8 cellular contexts compared by ENCODE assay signal in genomic region chr17:17835415-17836249, GRCh38. TPM values are rescaled to one million over a fixed set of nuclear protein-coding genes. Genes with fewer than 3 reads are reported as not detected.
DNase-seq lines count a peak whose midpoint lies in the region; ATAC-seq and TF ChIP-seq lines count a peak whose summit lies in the region.

No MANE protein-coding gene starts in this region.

- peak overlapping the region; percentile 79 for H3K4me3 ChIP-seq in HAP-1
- peak overlapping the region; percentile 1 to 96 (median 80) for H3K4me3 ChIP-seq in heart right ventricle
- peak overlapping the region; percentile 99 for H3K4me3 ChIP-seq in skeletal muscle satellite cell (ENCODE audit: low read length)

- DNase-seq in HAP-1 (ENCODE audit: low spot score in 2 of 2) (no peak), activated B cell treated with CpG ODN at 0.5 μM for 24 hours (no peak), heart right ventricle (no peak)

- H3K4me3 Mint-ChIP-seq in activated B cell treated with CpG ODN at 0.5 μM for 24 hours = peak overlapping the region; percentile 86

- no peaks in the 10 kb centered on the region for H3K27me3 ChIP-seq in HAP-1 (ENCODE audit: low read depth)
- H3K27me3 ChIP-seq in heart right ventricle = no peaks in the 10 kb centered on the region
- no peaks in the 10 kb centered on the region for H3K27me3 ChIP-seq in skeletal muscle satellite cell (ENCODE audit: control insufficient read depth, insufficient read depth, low read length)

- peak overlapping the region; percentile 66 for H3K27ac Mint-ChIP-seq in activated B cell treated with CpG ODN at 0.5 μM for 24 hours

- intact Hi-C loops in activated B cell treated with CpG ODN at 0.5 μM for 24 hours (cut with micrococcal nuclease) (loop anchor here (1.0 to 5.0 kb wide), 3 partner anchors 25 to 1472 kb away; no protein-coding TSS in a partner anchor), heart right ventricle (cut with DNase I) (no loop called here)

- H3K36me3 ChIP-seq in HAP-1 (replicated peaks) = peaks cover 19% of the 10 kb centered on the region
- peaks cover 0 to 9% (median 0%) of the 10 kb centered on the region in 9 donors for H3K36me3 ChIP-seq in heart right ventricle
- peaks cover 5% of the 10 kb centered on the region for H3K36me3 ChIP-seq in skeletal muscle satellite cell (ENCODE audit: insufficient read depth, low read length)

- H3K4me1 Mint-ChIP-seq in activated B cell treated with CpG ODN at 0.5 μM for 24 hours = peaks cover 65% of the 10 kb centered on the region

- H3K9ac ChIP-seq in skeletal muscle satellite cell (ENCODE audit: low read depth, low read length) = peak overlapping the region; percentile 96

- 26 to 27% methylated on average over 25 of the region's 25 CpGs for WGBS in heart right ventricle, 2 donors

- H3K9me3 Mint-ChIP-seq in activated B cell treated with CpG ODN at 0.5 μM for 24 hours = no peaks in the 10 kb centered on the region

- no peaks in the 10 kb centered on the region for H3K27me3 Mint-ChIP-seq in activated B cell treated with CpG ODN at 0.5 μM for 24 hours

- H3K36me3 Mint-ChIP-seq in activated B cell treated with CpG ODN at 0.5 μM for 24 hours (ENCODE audit: low read depth) = peaks cover 10% of the 10 kb centered on the region

- TF ChIP-seq CTCF in activated B cell treated with CpG ODN at 0.5 μM for 24 hours (IDR thresholded peaks at IDR 0.05) (no peak), heart right ventricle (IDR thresholded peaks at IDR 0.05) (no peak)

- H3K4me2 ChIP-seq in skeletal muscle satellite cell (ENCODE audit: low read length) = peak overlapping the region; percentile 99

- peaks cover 53% of the 10 kb centered on the region for H3K4me1 ChIP-seq in HAP-1
- H3K4me1 ChIP-seq in heart right ventricle = peaks cover 41 to 92% (median 71%) of the 10 kb centered on the region in 9 donors
- H3K4me1 ChIP-seq in skeletal muscle satellite cell (ENCODE audit: control insufficient read depth, insufficient read depth, low read length) = peaks cover 47% of the 10 kb centered on the region

- in situ Hi-C loops in HAP-1 (cut with MboI; ENCODE audit: low sequenced_read_pairs) = no loop called here

- ATAC-seq in activated B cell treated with CpG ODN at 0.5 μM for 24 hours (ENCODE audit: low read depth) (no peak), heart right ventricle (no peak), GM18520 (IDR thresholded peaks at IDR 0.05; ENCODE audit: unreplicated experiment) (no peak), GM18498 (IDR thresholded peaks at IDR 0.05; ENCODE audit: unreplicated experiment) (no peak), HG03439 (IDR thresholded peaks at IDR 0.05; ENCODE audit: unreplicated experiment) (no peak), GM21529 (IDR thresholded peaks at IDR 0.05; ENCODE audit: unreplicated experiment) (no peak)

- H3K9me3 ChIP-seq in HAP-1 (no peaks in the 10 kb centered on the region), heart right ventricle (no peaks in the 10 kb centered on the region), skeletal muscle satellite cell (replicated peaks; ENCODE audit: low read length) (no peaks in the 10 kb centered on the region)

- CTCF ChIA-PET in activated B cell treated with CpG ODN at 0.5 μM for 24 hours (lab: Charles Lee) = interaction anchor here (0.9 to 1.3 kb wide), 4 partner anchors 13 to 25 kb away, joined by 3 to 6 read pairs (median 4); no protein-coding TSS in a partner anchor

- peak overlapping the region; percentile 47 to 100 (median 98) for H3K27ac ChIP-seq in heart right ventricle

- POLR2A ChIA-PET in activated B cell treated with CpG ODN at 0.5 μM for 24 hours (lab: Charles Lee) = interaction anchor here (0.9 to 4.7 kb wide), 14 partner anchors 10 to 154 kb away, joined by 3 to 48 read pairs (median 6); no protein-coding TSS in a partner anchor

RNA-seq across cellular contexts. Expression of gene SREBF1, which starts 1.2 kb away (rescaled TPM):
- total RNA-seq in activated B cell treated with CpG ODN at 0.5 μM for 24 hours (16.7 and 19.7 TPM in 2 replicates), heart right ventricle (10 to 100 TPM in 8 of 10 donors, 1 to 10 TPM in 2; 9.0 to 44.1 (median 16.4) TPM)
- 10 to 100 TPM; 49.0 to 61.2 TPM for polyA plus RNA-seq in heart right ventricle
- total RNA-seq in skeletal muscle satellite cell (2012; rRNA removed) = 76.9 and 114 TPM in 2 replicates
